In genomic region chr17:29215174-29215573, GRCh38 we compare ENCODE assay signal across 26 cellular contexts. TPM values are rescaled to one million over a fixed set of nuclear protein-coding genes. Genes with fewer than 3 reads are reported as not detected.
"Had no signal": no experiment of that assay in that cellular context is flagged by ENCODE, and none has a peak within 500 bp of the region (broad histone marks: within the 10 kb centered on the region; RNA-seq: fewer than 3 reads in every experiment).

No MANE protein-coding gene starts in this region.

- DNase-seq: activated B cell treated with CpG ODN at 0.5 μM for 24 hours; activated CD4-positive, alpha-beta memory T cell treated with anti-CD3 and anti-CD28 coated beads, Interleukin-2, amount 10 ng/mL, durations not matched to agents 7 days and 5 days; activated CD4-positive, alpha-beta T cell treated with anti-CD3 and anti-CD28 coated beads for 1 hour; activated CD4-positive, alpha-beta T cell treated with anti-CD3 and anti-CD28 coated beads, Interleukin-2, amount 50 U/mL, for 1 hour; activated gamma-delta T cell; activated naive CD4-positive, alpha-beta T cell treated with anti-CD3 and anti-CD28 coated beads for 36 hours; activated T-cell treated with anti-CD3 and anti-CD28 coated beads for 4 hours; activated T-cell treated with anti-CD3 and anti-CD28 coated beads, Interleukin-2, amount 50 U/mL, for 48 hours; amygdala; MM.1S; NCI-H1105; NCI-H1436; NCI-H1694 treated with DMSO at 0.1 percent for 48 hours; NCI-H2081; NCI-H446; NCI-H524; PC-9; SIG-M5; T-cell; T-helper 2 cell; T1000 had no signal

- H3K27me3 ChIP-seq: brain microvascular endothelial cell had no signal

- ATAC-seq: activated T-helper 17 cell treated with anti-CD3 and anti-CD28 coated beads, Interleukin-2, amount 50 U/mL, for 72 hours; T-cell had no signal

- H3K27ac ChIP-seq: brain microvascular endothelial cell, PC-9 had no signal

RNA-seq across cellular contexts. Expression of gene CRYBA1, which starts 31.5 kb away (rescaled TPM):
- total RNA-seq: activated B cell treated with CpG ODN at 0.5 μM for 24 hours; activated CD4-positive, alpha-beta memory T cell treated with anti-CD3 and anti-CD28 coated beads, Interleukin-2, amount 10 ng/mL, durations not matched to agents 7 days and 5 days; activated CD8-positive, alpha-beta memory T cell treated with anti-CD3 and anti-CD28 coated beads for 36 hours; activated naive CD4-positive, alpha-beta T cell treated with anti-CD3 and anti-CD28 coated beads for 36 hours; activated T-helper 17 cell treated with anti-CD3 and anti-CD28 coated beads, Interleukin-2, amount 50 U/mL, for 72 hours; cardiac septum; cerebellum; PC-9; T-cell had no signal
